11 cellular contexts compared by ENCODE assay signal in the genomic region with DNA sequence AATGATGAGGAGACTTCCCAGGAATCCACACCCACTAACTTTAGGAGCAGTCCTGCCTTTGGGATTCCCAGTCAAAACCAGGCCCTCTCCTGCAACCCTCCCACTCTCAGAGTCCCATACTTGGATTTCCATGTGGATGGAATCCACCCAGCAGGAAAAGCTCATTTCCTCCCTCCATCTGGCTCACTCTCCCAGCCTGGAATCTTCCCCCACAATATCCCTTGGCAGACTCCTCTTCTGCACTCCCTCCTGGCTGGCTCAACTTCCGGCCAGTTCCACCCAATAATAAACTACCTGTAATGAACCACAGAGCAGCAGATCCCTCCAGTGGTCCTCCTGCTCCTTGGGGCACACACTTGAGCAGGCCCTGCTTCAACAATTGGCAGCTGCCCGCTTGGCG.
DNase-seq lines count a peak whose midpoint lies in the region; ATAC-seq, FAIRE-seq and TF ChIP-seq lines count a peak whose summit lies in the region.
"Had no signal": no experiment of that assay in that cellular context is flagged by ENCODE, and none has a peak within 500 bp of the region (broad histone marks: within the 10 kb centered on the region; RNA-seq: fewer than 3 reads in every experiment).

No MANE protein-coding gene starts in this region.

- H3K27ac ChIP-seq in A549 = peak overlapping the region; percentile 69 to 79; a peak in 4 of 6 replicates
- H3K27ac ChIP-seq in vagina = no peak overlapping the region

- DNase-seq in A549 (ENCODE audit: low read depth in 1 of 2, low spot score in 1 of 2) (no peak), NCI-H226 (peak; percentile 95), fibroblast of mammary gland (ENCODE audit: low read depth) (peak; percentile 69), mucosa of gallbladder (ENCODE audit: low spot score) (peak; percentile 39), vagina (ENCODE audit: extremely low spot score in 2 of 2) (no peak), NCI-H1092 treated with DMSO at 0.1 percent for 48 hours (lab: John Stamatoyannopoulos, UW) (no peak)
- DNase-seq in effector CD4-positive, alpha-beta T cell = no peak
- DNase-seq: BE2C, Kasumi-1 had no signal

- H3K9me3 ChIP-seq in A549 (no peaks in the 10 kb centered on the region), vagina (no peaks in the 10 kb centered on the region)
- H3K9me3 ChIP-seq: BE2C had no signal

- H3K4me2 ChIP-seq in A549 = no peak overlapping the region

- TF ChIP-seq POLR2A in A549 (IDR thresholded peaks at IDR 0.05; ENCODE audit: low read length) (no peak), vagina (IDR thresholded peaks at IDR 0.05) (no peak)

- TF ChIP-seq CTCF in A549 (IDR thresholded peaks at IDR 0.05) (no peak), fibroblast of mammary gland (conservative IDR thresholded peaks at IDR 0.05; ENCODE audit: control insufficient read depth, insufficient read depth, low read depth, low read length) (peak; percentile 17), vagina (IDR thresholded peaks at IDR 0.05) (no peak)

- H3K4me3 ChIP-seq in A549 = no peak overlapping the region
- no peak overlapping the region for H3K4me3 ChIP-seq in fibroblast of mammary gland (ENCODE audit: control insufficient read depth, low read depth, low read length)
- no peak overlapping the region for H3K4me3 ChIP-seq in vagina

- no peak for TF ChIP-seq EP300 in A549 (IDR thresholded peaks at IDR 0.05)

- H3K4me1 ChIP-seq in A549 (peaks cover 41% of the 10 kb centered on the region), vagina (no peaks in the 10 kb centered on the region)
- H3K4me1 ChIP-seq: BE2C had no signal

- 95% methylated on average over 3 of the region's 3 CpGs for WGBS in A549 (ENCODE audit: missing lambda C conversion rate)

- ATAC-seq in A549 = no peak
- no peak for ATAC-seq in HG03139 (IDR thresholded peaks at IDR 0.05; ENCODE audit: unreplicated experiment)

- POLR2A ChIA-PET in A549 (lab: Yijun Ruan, JAX) = no interaction called here

- no peak for FAIRE-seq in A549 (lab: Jason Lieb, UNC)
- FAIRE-seq: H1 had no signal

- TF ChIP-seq RAD21 in A549 (conservative IDR thresholded peaks at IDR 0.05 in 1 of 2, IDR thresholded peaks at IDR 0.05 in 1 of 2) = no peak

- H3K36me3 ChIP-seq in vagina = no peaks in the 10 kb centered on the region
- H3K36me3 ChIP-seq: BE2C had no signal

- no peaks in the 10 kb centered on the region for H3K27me3 ChIP-seq in vagina
- H3K27me3 ChIP-seq: BE2C had no signal

- CTCF ChIA-PET in A549 (lab: Yijun Ruan, JAX) = interaction anchor here (1.4 to 1.8 kb wide), 4 partner anchors 44 to 247 kb away, joined by 3 to 7 read pairs (median 4); no protein-coding TSS in a partner anchor

- intact Hi-C loops in vagina (cut with DNase I) = no loop called here

TF ChIP-seq in A549, 52 proteins besides CTCF, POLR2A, EP300 and RAD21:
- no peak for TF ChIP-seq TP53 (CRISPR knock-in tag; IDR thresholded peaks at IDR 0.05)
- TF ChIP-seq, protein P1, sequence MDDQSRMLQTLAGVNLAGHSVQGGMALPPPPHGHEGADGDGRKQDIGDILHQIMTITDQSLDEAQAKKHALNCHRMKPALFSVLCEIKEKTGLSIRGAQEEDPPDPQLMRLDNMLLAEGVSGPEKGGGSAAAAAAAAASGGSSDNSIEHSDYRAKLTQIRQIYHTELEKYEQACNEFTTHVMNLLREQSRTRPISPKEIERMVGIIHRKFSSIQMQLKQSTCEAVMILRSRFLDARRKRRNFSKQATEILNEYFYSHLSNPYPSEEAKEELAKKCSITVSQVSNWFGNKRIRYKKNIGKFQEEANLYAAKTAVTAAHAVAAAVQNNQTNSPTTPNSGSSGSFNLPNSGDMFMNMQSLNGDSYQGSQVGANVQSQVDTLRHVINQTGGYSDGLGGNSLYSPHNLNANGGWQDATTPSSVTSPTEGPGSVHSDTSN (IDR thresholded peaks at IDR 0.05) = no peak
- TF ChIP-seq PHF8 (IDR thresholded peaks at IDR 0.05; ENCODE audit: borderline replicate concordance, low read depth) = no peak
- no peak for TF ChIP-seq RARB (CRISPR knock-in tag; IDR thresholded peaks at IDR 0.05)
- no peak for TF ChIP-seq NR3C1 (IDR thresholded peaks at IDR 0.05)
- no peak for TF ChIP-seq EHF (CRISPR knock-in tag; IDR thresholded peaks at IDR 0.05)
- TF ChIP-seq CEBPB (IDR thresholded peaks at IDR 0.05) = no peak
- TF ChIP-seq HEYL (CRISPR knock-in tag; IDR thresholded peaks at IDR 0.05) = no peak
- TF ChIP-seq, protein P2, sequence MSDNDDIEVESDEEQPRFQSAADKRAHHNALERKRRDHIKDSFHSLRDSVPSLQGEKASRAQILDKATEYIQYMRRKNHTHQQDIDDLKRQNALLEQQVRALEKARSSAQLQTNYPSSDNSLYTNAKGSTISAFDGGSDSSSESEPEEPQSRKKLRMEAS (IDR thresholded peaks at IDR 0.05) = no peak
- TF ChIP-seq FOXS1 (CRISPR knock-in tag; IDR thresholded peaks at IDR 0.05) = no peak
- no peak for TF ChIP-seq KDM1A (IDR thresholded peaks at IDR 0.05; ENCODE audit: low read depth)
- TF ChIP-seq CHD4 (IDR thresholded peaks at IDR 0.05; ENCODE audit: borderline replicate concordance) = no peak
- TF ChIP-seq MYC (IDR thresholded peaks at IDR 0.05; ENCODE audit: borderline replicate concordance, low read length) = no peak
- TF ChIP-seq, protein P3, sequence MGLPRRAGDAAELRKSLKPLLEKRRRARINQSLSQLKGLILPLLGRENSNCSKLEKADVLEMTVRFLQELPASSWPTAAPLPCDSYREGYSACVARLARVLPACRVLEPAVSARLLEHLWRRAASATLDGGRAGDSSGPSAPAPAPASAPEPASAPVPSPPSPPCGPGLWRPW (IDR thresholded peaks at IDR 0.05) = no peak
- no peak for TF ChIP-seq POLR2AphosphoS2 (conservative IDR thresholded peaks at IDR 0.05; ENCODE audit: low read length)
- TF ChIP-seq ZC3H11A (IDR thresholded peaks at IDR 0.05) = no peak
- TF ChIP-seq RNF2 (IDR thresholded peaks at IDR 0.05; ENCODE audit: borderline replicate concordance, low read depth) = no peak

Comparison
In these comparisons a context has a peak if more than half of its experiments do, and no peak if none do; other contexts are left out.
1. DNase-seq: peak in NCI-H226 (single experiment), fibroblast of mammary gland (single experiment) and mucosa of gallbladder (single experiment); none in A549 (0 of 2), effector CD4-positive, alpha-beta T cell (single experiment), vagina (0 of 2) and NCI-H1092 treated with DMSO at 0.1 percent for 48 hours (single experiment).